31 cellular contexts compared by ENCODE assay signal in the genomic region with DNA sequence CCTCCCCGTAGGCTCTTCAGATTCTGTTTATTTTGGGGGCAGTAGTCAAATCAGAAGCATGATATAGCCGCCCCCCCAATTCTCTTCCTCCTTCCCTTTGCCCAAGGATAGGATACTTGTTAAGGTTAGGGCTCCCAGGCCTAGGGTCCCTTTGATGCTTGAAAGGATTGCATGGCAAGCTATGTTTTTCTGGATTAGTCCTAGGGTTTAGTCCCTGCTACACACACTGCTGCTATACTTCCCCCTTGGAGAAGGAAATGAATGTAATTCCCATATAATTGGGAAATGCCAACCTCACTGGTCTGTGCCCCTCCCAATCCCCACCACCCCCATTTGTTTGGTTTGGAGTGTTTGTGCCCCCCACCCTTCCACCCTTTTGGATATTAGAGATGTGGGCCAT.
DNase-seq lines count a peak whose midpoint lies in the region; ATAC-seq, FAIRE-seq and TF ChIP-seq lines count a peak whose summit lies in the region.
"Had no signal": no experiment of that assay in that cellular context is flagged by ENCODE, and none has a peak within 500 bp of the region (broad histone marks: within the 10 kb centered on the region; RNA-seq: fewer than 3 reads in every experiment).

No MANE protein-coding gene starts in this region.

- no peak overlapping the region for H3K4me3 Mint-ChIP-seq in neural progenitor cell
- H3K4me3 Mint-ChIP-seq: activated naive CD4-positive, alpha-beta T cell treated with anti-CD3 and anti-CD28 coated beads, Interleukin-2, amount 50 U/mL, for 24 hours; CD4-positive, alpha-beta T cell had no signal

- H3K27me3 Mint-ChIP-seq in neural progenitor cell (ENCODE audit: insufficient read depth, low read depth) = peaks cover 2% of the 10 kb centered on the region
- H3K27me3 Mint-ChIP-seq: activated naive CD4-positive, alpha-beta T cell treated with anti-CD3 and anti-CD28 coated beads, Interleukin-2, amount 50 U/mL, for 24 hours; CD4-positive, alpha-beta T cell had no signal

- H3K4me3 ChIP-seq in HepG2 (replicated peaks in 1 of 3; ENCODE audit: insufficient read depth in 1 of 3, low read depth in 2 of 3, low read length in 3 of 3) = no peak overlapping the region
- no peak overlapping the region for H3K4me3 ChIP-seq in right lobe of liver
- H3K4me3 ChIP-seq in breast epithelium = no peak overlapping the region
- H3K4me3 ChIP-seq in neural progenitor cell = no peak overlapping the region
- H3K4me3 ChIP-seq: cardiac muscle cell, coronary artery, Peyer's patch, tibial nerve had no signal

- H3K4me1 ChIP-seq in HepG2 (ENCODE audit: insufficient read depth, low read length) = peaks cover 53% of the 10 kb centered on the region
- H3K4me1 ChIP-seq in right lobe of liver = peaks cover 0 to 24% (median 0%) of the 10 kb centered on the region in 4 donors
- no peaks in the 10 kb centered on the region for H3K4me1 ChIP-seq in breast epithelium
- H3K4me1 ChIP-seq in neural progenitor cell = peaks cover 29% of the 10 kb centered on the region

- no peak overlapping the region for H3K27ac Mint-ChIP-seq in neural progenitor cell
- H3K27ac Mint-ChIP-seq: CD4-positive, alpha-beta T cell had no signal

- peaks cover 27% of the 10 kb centered on the region for H3F3A ChIP-seq in neural progenitor cell (ENCODE audit: low read depth)

- TF ChIP-seq POLR2A in HepG2 (IDR thresholded peaks at IDR 0.05; ENCODE audit: insufficient read depth in 1 of 2, low read depth in 2 of 2, low read length in 2 of 2) = no peak
- TF ChIP-seq POLR2A in right lobe of liver (IDR thresholded peaks at IDR 0.05) = no peak
- no peak for TF ChIP-seq POLR2A in breast epithelium (IDR thresholded peaks at IDR 0.05)

- H3K9me3 ChIP-seq in HepG2 (ENCODE audit: low read length) (no peaks in the 10 kb centered on the region), right lobe of liver (no peaks in the 10 kb centered on the region), breast epithelium (no peaks in the 10 kb centered on the region), neural progenitor cell (ENCODE audit: low read depth) (no peaks in the 10 kb centered on the region)
- H3K9me3 ChIP-seq: Peyer's patch, tibial nerve had no signal

- peaks cover 57% of the 10 kb centered on the region for H3K79me2 ChIP-seq in HepG2 (ENCODE audit: insufficient read depth, low read length)
- H3K79me2 ChIP-seq in neural progenitor cell (ENCODE audit: low read depth) = peaks cover 96% of the 10 kb centered on the region

- H3K9ac ChIP-seq in HepG2 (ENCODE audit: insufficient read depth, low read depth, low read length) = no peak overlapping the region
- H3K9ac ChIP-seq in neural progenitor cell = no peak overlapping the region

- in situ Hi-C loops in HepG2 (cut with HindIII; ENCODE audit: extremely low pct_ligation_motif_present, low pct_unique_long_range_greater_than_20kb) = no loop called here

- no TSS peak for BruUV-seq in HepG2 (replicated peaks; lab: Mats Ljungman, UMichigan)

- DNase-seq in HepG2 (ENCODE audit: low spot score) = no peak
- no peak for DNase-seq in right lobe of liver
- no peak for DNase-seq in breast epithelium (ENCODE audit: low spot score in 2 of 2)
- peak; percentile 13 for DNase-seq in neural progenitor cell (ENCODE audit: low spot score)
- no peak for DNase-seq in NCI-H2227 (lab: John Stamatoyannopoulos, UW; ENCODE audit: unreplicated experiment)
- DNase-seq in globus pallidus (ENCODE audit: low spot score) = no peak
- DNase-seq in SIG-M5 treated with dmso at 0.1 percent for 504 hours (lab: John Stamatoyannopoulos, UW; ENCODE audit: unreplicated experiment) = no peak
- DNase-seq: 8988T; activated CD4-positive, alpha-beta T cell treated with anti-CD3 and anti-CD28 coated beads for 4 hours; amygdala; CD4-positive, alpha-beta T cell; effector memory CD4-positive, alpha-beta T cell; H7; Kasumi-1; left colon; MV-4-11; NCI-H146; NCI-H446; NCI-H748 treated with DMSO at 0.1 percent for 48 hours; Peyer's patch; SHP77 treated with DMSO at 0.1 percent for 48 hours; stimulated activated CD4-positive, alpha-beta T cell treated with anti-CD3 and anti-CD28 coated beads, Interleukin-15, amount 100 ng/mL, for 24 hours; stimulated activated CD4-positive, alpha-beta T cell treated with anti-CD3 and anti-CD28 coated beads, Interleukin-4, amount 100 ng/mL, for 4 hours; T-helper 9 cell had no signal

- TF ChIP-seq CTCF in HepG2 (CRISPR knock-in tag; IDR thresholded peaks at IDR 0.05) (no peak), right lobe of liver (IDR thresholded peaks at IDR 0.05) (no peak), breast epithelium (IDR thresholded peaks at IDR 0.05) (no peak), neural progenitor cell (IDR thresholded peaks at IDR 0.05) (no peak)

- POLR2A ChIA-PET in HepG2 (lab: Yijun Ruan, JAX) = interaction anchor here (2.9 kb wide), 1 partner anchor 63 kb away, joined by 11 read pairs; the partner anchor contains the start of gene ZFAND3

- H3K4me2 ChIP-seq in HepG2 (ENCODE audit: low read depth, low read length) (peak overlapping the region; percentile 47), neural progenitor cell (peak overlapping the region; percentile 47)

- H2AFZ ChIP-seq in HepG2 (ENCODE audit: low read length) = no peak overlapping the region
- no peak overlapping the region for H2AFZ ChIP-seq in neural progenitor cell (replicated peaks)

- H4K20me1 ChIP-seq in HepG2 (ENCODE audit: insufficient read depth, low read length) (peaks cover 28% of the 10 kb centered on the region; the same call in 1 of the 2 replicates), neural progenitor cell (ENCODE audit: low read depth) (peaks cover 97% of the 10 kb centered on the region)

- WGBS in HepG2 (ENCODE audit: low lambda C conversion rate) = 35% methylated on average over 2 of the region's 2 CpGs
- 88% methylated on average over 2 of the region's 2 CpGs for WGBS in right lobe of liver (ENCODE audit: insufficient coverage, low coverage, low lambda C conversion rate, missing lambda C conversion rate)

- TF ChIP-seq EP300 in HepG2 (IDR thresholded peaks at IDR 0.05; ENCODE audit: low read depth in 2 of 2, low read length in 2 of 2) = no peak
- no peak for TF ChIP-seq EP300 in HepG2 (CRISPR knock-in tag; IDR thresholded peaks at IDR 0.05; ENCODE audit: borderline replicate concordance)

- no peaks in the 10 kb centered on the region for H3K9me3 Mint-ChIP-seq in neural progenitor cell
- H3K9me3 Mint-ChIP-seq: activated naive CD4-positive, alpha-beta T cell treated with anti-CD3 and anti-CD28 coated beads, Interleukin-2, amount 50 U/mL, for 24 hours; CD4-positive, alpha-beta T cell had no signal

- peaks cover 6% of the 10 kb centered on the region for H3K36me3 Mint-ChIP-seq in neural progenitor cell

- H3K27me3 ChIP-seq in HepG2 (ENCODE audit: control insufficient read depth in 1 of 2, insufficient read depth in 2 of 2, low read length in 2 of 2) (no peaks in the 10 kb centered on the region), right lobe of liver (no peaks in the 10 kb centered on the region), breast epithelium (no peaks in the 10 kb centered on the region), neural progenitor cell (no peaks in the 10 kb centered on the region)
- H3K27me3 ChIP-seq: cardiac muscle cell, Peyer's patch, tibial nerve had no signal

- peaks cover 36% of the 10 kb centered on the region for H3K4me1 Mint-ChIP-seq in neural progenitor cell

- H3K27ac ChIP-seq in HepG2 (ENCODE audit: extremely low read length, insufficient read depth, low read length) (peak overlapping the region; percentile 46), right lobe of liver (no peak overlapping the region), breast epithelium (peak overlapping the region; percentile 11 to 48), neural progenitor cell (peak overlapping the region; percentile 13)
- H3K27ac ChIP-seq: cardiac muscle cell, VCaP had no signal

- TF ChIP-seq RAD21 in HepG2 (CRISPR knock-in tag; IDR thresholded peaks at IDR 0.05) = no peak

- CTCF ChIA-PET in HepG2 (lab: Yijun Ruan, JAX; ENCODE audit: low intra/inter-chr PET ratio, low total read pairs) = no interaction called here

- FAIRE-seq in HepG2 (lab: Jason Lieb, UNC) = no peak

- intact Hi-C loops in HepG2 (cut with micrococcal nuclease; ENCODE audit: unreplicated experiment) (no loop called here), right lobe of liver (cut with DNase I) (no loop called here), breast epithelium (cut with DNase I; ENCODE audit: low total_unique reads) (no loop called here)

- ATAC-seq in HepG2 (peak; percentile 59), right lobe of liver (no peak), HG03175 (IDR thresholded peaks at IDR 0.05; ENCODE audit: unreplicated experiment) (no peak)
- ATAC-seq: left colon, sciatic nerve had no signal

- no peaks in the 10 kb centered on the region for H3K36me3 ChIP-seq in HepG2 (replicated peaks in 1 of 2; ENCODE audit: control insufficient read depth in 1 of 2, insufficient read depth in 2 of 2, low read length in 2 of 2)
- no peaks in the 10 kb centered on the region for H3K36me3 ChIP-seq in right lobe of liver
- no peaks in the 10 kb centered on the region for H3K36me3 ChIP-seq in breast epithelium
- H3K36me3 ChIP-seq in neural progenitor cell = no peaks in the 10 kb centered on the region
- H3K36me3 ChIP-seq: cardiac muscle cell, Peyer's patch, tibial nerve had no signal

TF ChIP-seq in HepG2, 621 proteins besides CTCF, POLR2A, EP300 and RAD21 (continues in another document):
- TF ChIP-seq YEATS4 (CRISPR knock-in tag; IDR thresholded peaks at IDR 0.05; ENCODE audit: borderline replicate concordance) = no peak
- TF ChIP-seq ATF4 (CRISPR knock-in tag; IDR thresholded peaks at IDR 0.05) = no peak
- no peak for TF ChIP-seq AGO2 (optimal IDR thresholded peaks at IDR 0.05; ENCODE audit: low read depth, low read length)
- TF ChIP-seq, protein P1, sequence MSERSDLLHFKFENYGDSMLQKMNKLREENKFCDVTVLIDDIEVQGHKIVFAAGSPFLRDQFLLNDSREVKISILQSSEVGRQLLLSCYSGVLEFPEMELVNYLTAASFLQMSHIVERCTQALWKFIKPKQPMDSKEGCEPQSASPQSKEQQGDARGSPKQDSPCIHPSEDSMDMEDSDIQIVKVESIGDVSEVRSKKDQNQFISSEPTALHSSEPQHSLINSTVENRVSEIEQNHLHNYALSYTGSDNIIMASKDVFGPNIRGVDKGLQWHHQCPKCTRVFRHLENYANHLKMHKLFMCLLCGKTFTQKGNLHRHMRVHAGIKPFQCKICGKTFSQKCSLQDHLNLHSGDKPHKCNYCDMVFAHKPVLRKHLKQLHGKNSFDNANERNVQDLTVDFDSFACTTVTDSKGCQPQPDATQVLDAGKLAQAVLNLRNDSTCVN (CRISPR knock-in tag; IDR thresholded peaks at IDR 0.05; ENCODE audit: borderline replicate concordance) = no peak

Comparison
In these comparisons a context has a peak if more than half of its experiments do, and no peak if none do; other contexts are left out.
1. H3K27ac ChIP-seq: peak in HepG2 (single experiment), breast epithelium (2 of 2) and neural progenitor cell (single experiment); none in right lobe of liver (0 of 3).